In the genomic region with DNA sequence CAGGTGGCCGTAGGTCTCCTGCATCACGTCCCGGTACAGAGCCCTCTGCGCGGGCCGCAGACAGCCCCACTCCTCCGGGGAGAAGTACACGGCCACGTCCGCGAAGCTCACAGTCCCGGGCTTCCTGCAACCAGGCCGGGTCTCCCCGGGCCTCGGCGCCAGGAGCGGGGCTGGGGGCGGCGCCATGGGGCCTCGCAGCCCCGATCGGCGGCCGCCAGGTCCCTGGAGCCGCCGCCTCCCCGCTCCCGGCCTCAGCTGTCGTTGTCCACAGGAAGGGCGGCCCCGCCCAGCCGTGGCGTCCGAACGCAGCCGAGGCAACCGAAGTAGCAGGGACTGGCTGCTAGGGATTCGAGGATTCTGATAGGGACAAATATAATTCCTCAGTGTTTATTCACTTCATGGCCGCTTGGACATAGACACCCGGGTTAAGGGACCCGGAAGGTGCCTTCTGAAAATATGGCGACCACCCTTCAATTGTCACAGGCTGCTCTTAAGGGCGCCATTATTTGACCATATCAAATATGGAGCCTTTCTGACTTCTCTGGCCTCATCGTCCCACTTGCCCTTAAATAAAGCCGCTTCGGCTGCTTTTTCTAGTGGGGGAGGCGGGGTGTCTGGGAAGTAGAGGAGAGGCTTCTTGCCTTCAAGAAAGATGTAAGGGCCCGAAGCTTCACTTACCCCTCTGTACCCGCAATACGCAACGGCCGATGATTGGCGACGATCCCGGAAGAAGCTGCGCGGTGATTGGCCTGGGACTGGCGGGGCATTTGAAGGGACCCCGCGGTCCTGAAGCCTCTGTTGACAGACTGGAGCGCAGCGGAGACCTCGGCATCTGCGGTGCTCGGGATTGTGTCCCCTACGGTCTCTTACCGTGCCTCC, we compare ENCODE assay signal across 8 cellular contexts. TPM values are rescaled to one million over a fixed set of nuclear protein-coding genes. Genes with fewer than 3 reads are reported as not detected.
DNase-seq lines count a peak whose midpoint lies in the region; ATAC-seq, FAIRE-seq and TF ChIP-seq lines count a peak whose summit lies in the region.

Gene ZNF688 (minus strand): TSS at position 271 of the 879 bp plus-strand sequence. CDS start 85 bp downstream, at position 186.

- no peaks in the 10 kb centered on the region for H3K9me2 ChIP-seq in SU-DHL-6 (replicated peaks; ENCODE audit: insufficient read depth, low read length)

- H3K27ac ChIP-seq in SU-DHL-6 (ENCODE audit: low read depth, low read length) (peak within 1 kb of the TSS; percentile 77), pancreas (peak within 1 kb of the TSS; percentile 85 to 98 (median 96)), tibial artery (peak within 1 kb of the TSS; percentile 97 to 98)

- peak within 1 kb of the TSS; percentile 89 for H2AFZ ChIP-seq in SU-DHL-6 (ENCODE audit: low read depth, low read length, severe bottlenecking)

- H3K4me1 ChIP-seq in pancreas, result peaks cover 0 to 12% (median 11%) of the 10 kb centered on the region in 3 donors
- peaks cover 0 to 24% (median 22%) of the 10 kb centered on the region in 4 donors for H3K4me1 ChIP-seq in tibial artery

- FAIRE-seq in pancreas (lab: Jason Lieb, UNC), result peak; percentile 74

- H3K36me3 ChIP-seq in SU-DHL-6 (ENCODE audit: low read length) (no peaks in the 10 kb centered on the region), pancreas (no peaks in the 10 kb centered on the region), tibial artery (no peaks in the 10 kb centered on the region)

- peak within 1 kb of the TSS; percentile 72 for H3K4me2 ChIP-seq in SU-DHL-6 (ENCODE audit: low read depth, low read length, poor library complexity, severe bottlenecking)

- peak; percentile 93 for DNase-seq in GM10248 (ENCODE audit: extremely low spot score)
- peak; percentile 91 for DNase-seq in NCI-H128 (lab: John Stamatoyannopoulos, UW; ENCODE audit: unreplicated experiment)
- DNase-seq in activated naive CD8-positive, alpha-beta T cell treated with anti-CD3 and anti-CD28 coated beads, Interleukin-2, amount 50 U/mL, for 16 hours (ENCODE audit: low read depth, low spot score), result peak; percentile 89
- peak; percentile 96 for DNase-seq in Right ventricle myocardium superior
- DNase-seq in pancreas, result peak; percentile 90 to 96 (median 92)
- DNase-seq in tibial artery, result peak; percentile 98 to 99

- CTCF ChIA-PET in GM10248 (lab: Yijun Ruan, JAX), result interaction anchor here (0.8 to 1.7 kb wide), 13 partner anchors 10 to 142 kb away, joined by 3 to 7 read pairs (median 4); partner anchors contain the start of genes DCTPP1, ZNF764 and ZNF785

- no peaks in the 10 kb centered on the region for H4K20me1 ChIP-seq in SU-DHL-6 (ENCODE audit: low read depth, low read length)

- intact Hi-C loops in Right ventricle myocardium superior (cut with DNase I), result loop anchor here (5.0 kb wide), 1 partner anchor 44 kb away; the partner anchor contains the start of gene ZNF768
- intact Hi-C loops in pancreas (cut with DNase I), result no loop called here
- intact Hi-C loops in tibial artery (cut with DNase I; ENCODE audit: low total_unique reads), result loop anchor here (10.0 kb wide), 1 partner anchor 63 kb away; no protein-coding TSS in a partner anchor

- H3K27me3 ChIP-seq in SU-DHL-6 (ENCODE audit: low read length) (no peaks in the 10 kb centered on the region), pancreas (no peaks in the 10 kb centered on the region), tibial artery (no peaks in the 10 kb centered on the region)

- 0 to 1% methylated on average over 64 to 67 of the region's 67 CpGs for WGBS in pancreas, 2 donors

- TF ChIP-seq CTCF in GM10248 (IDR thresholded peaks at IDR 0.05; ENCODE audit: control extremely low read depth, extremely low read depth, low read depth, missing control alignments) (no peak), SU-DHL-6 (IDR thresholded peaks at IDR 0.05; ENCODE audit: insufficient read depth, low read length, poor library complexity, severe bottlenecking) (no peak), pancreas (IDR thresholded peaks at IDR 0.05) (no peak), tibial artery (IDR thresholded peaks at IDR 0.05) (peak in 1 of 2 experiments; percentile 38)

- peak; percentile 74 for ATAC-seq in HG02623 (IDR thresholded peaks at IDR 0.05; ENCODE audit: unreplicated experiment)
- peak; percentile 90 for ATAC-seq in Right ventricle myocardium superior (ENCODE audit: poor library complexity)
- ATAC-seq in pancreas, result peak; percentile 86 to 92 (median 88)

- POLR2A ChIA-PET in GM10248 (lab: Yijun Ruan, JAX), result interaction anchor here (0.6 to 1.5 kb wide), 3 partner anchors 13 to 47 kb away, joined by 3 to 4 read pairs (median 3); partner anchors contain the start of gene ZNF764

- H3K9ac ChIP-seq in SU-DHL-6 (ENCODE audit: low read length), result peak within 1 kb of the TSS; percentile 77

- peaks cover 27% of the 10 kb centered on the region for H3K79me2 ChIP-seq in SU-DHL-6 (ENCODE audit: insufficient read depth, low read length)

- H3K4me3 ChIP-seq in SU-DHL-6 (ENCODE audit: insufficient read depth, low read length, poor library complexity, severe bottlenecking) (peak within 1 kb of the TSS; percentile 73), pancreas (peak within 1 kb of the TSS; percentile 53 to 86 (median 80)), tibial artery (peak within 1 kb of the TSS; percentile 82 to 95)

- H3F3A ChIP-seq in SU-DHL-6 (ENCODE audit: insufficient read depth), result no peaks in the 10 kb centered on the region

- H3K9me3 ChIP-seq in SU-DHL-6 (ENCODE audit: insufficient read depth, low read length) (no peaks in the 10 kb centered on the region), pancreas (no peaks in the 10 kb centered on the region), tibial artery (no peaks in the 10 kb centered on the region)

RNA-seq across cellular contexts. Expression of gene ZNF688, which starts in this region (rescaled TPM):
- 12.2 TPM for total RNA-seq in Right ventricle myocardium superior
- total RNA-seq in pancreas, result 10 to 100 TPM in 2 of 6 donors, 1 to 10 TPM in 4; 7.6 to 11.3 (median 9.6) TPM
- 10 to 100 TPM; 24.3 to 26.4 TPM for polyA plus RNA-seq in pancreas

Comparison
In these comparisons a context has a peak if more than half of its experiments do, and no peak if none do; other contexts are left out.
1. Peak in every context shown above with its lines: DNase-seq, ATAC-seq, H3K4me3 ChIP-seq and H3K27ac ChIP-seq.
2. intact Hi-C loops: an anchor here in Right ventricle myocardium superior (5.0 kb wide) and tibial artery (10.0 kb wide); none called in pancreas.